ENCODE assay signal across 2 cellular contexts in genomic region chr1:201692307-201693018, GRCh38.
TF ChIP-seq lines count a peak whose summit lies in the region.

No MANE protein-coding gene starts in this region.

TF ChIP-seq in HEK293, 187 proteins besides CTCF, POLR2A, EP300 and RAD21:
- TF ChIP-seq ZNF132 (tag by site-specific recombination; IDR thresholded peaks at IDR 0.05; ENCODE audit: borderline replicate concordance) (no peak), ZIC2 (tag by site-specific recombination; IDR thresholded peaks at IDR 0.05) (peak; percentile 28; the same call in 1 of the 2 replicates)

TF ChIP-seq in H1, 55 proteins besides CTCF, POLR2A, EP300 and RAD21:
- no peak for TF ChIP-seq TBP (IDR thresholded peaks at IDR 0.05; ENCODE audit: low read depth, low read length)
- no peak for TF ChIP-seq HDAC6 (IDR thresholded peaks at IDR 0.05; ENCODE audit: low read depth, low read length)
- TF ChIP-seq SAP30 (IDR thresholded peaks at IDR 0.05; ENCODE audit: insufficient read depth, insufficient replicate concordance, low read length): no peak
- no peak for TF ChIP-seq MAFK (IDR thresholded peaks at IDR 0.05; ENCODE audit: low read depth, low read length)
- TF ChIP-seq TAF1 (IDR thresholded peaks at IDR 0.05; ENCODE audit: low read depth, low read length): no peak
- TF ChIP-seq SRF (IDR thresholded peaks at IDR 0.05; ENCODE audit: low read depth, low read length): no peak
- TF ChIP-seq GABPA (IDR thresholded peaks at IDR 0.05; ENCODE audit: borderline replicate concordance, insufficient read depth, low read length): no peak
- no peak for TF ChIP-seq ATF3 (IDR thresholded peaks at IDR 0.05; ENCODE audit: insufficient read depth, low read depth, low read length)
- no peak for TF ChIP-seq ASH2L (IDR thresholded peaks at IDR 0.05; ENCODE audit: low read length)
- no peak for TF ChIP-seq POLR2AphosphoS5 (IDR thresholded peaks at IDR 0.05; ENCODE audit: low read depth, low read length)
- no peak for TF ChIP-seq SIN3A (conservative IDR thresholded peaks at IDR 0.05 in 1 of 2, IDR thresholded peaks at IDR 0.05 in 1 of 2; ENCODE audit: low read depth in 1 of 2, low read length in 2 of 2)
- TF ChIP-seq GTF2F1 (IDR thresholded peaks at IDR 0.05; ENCODE audit: borderline replicate concordance, low read depth, low read length): no peak
- TF ChIP-seq EGR1 (IDR thresholded peaks at IDR 0.05; ENCODE audit: borderline replicate concordance, low read depth, low read length): no peak
- TF ChIP-seq JUND (IDR thresholded peaks at IDR 0.05; ENCODE audit: low read length): no peak
- TF ChIP-seq E2F6 (IDR thresholded peaks at IDR 0.05): no peak
- TF ChIP-seq CEBPB (IDR thresholded peaks at IDR 0.05; ENCODE audit: low read depth, low read length): no peak
- TF ChIP-seq KDM5A (IDR thresholded peaks at IDR 0.05; ENCODE audit: low read length): no peak
